ENCODE assay signal across 18 cellular contexts in the genomic region with DNA sequence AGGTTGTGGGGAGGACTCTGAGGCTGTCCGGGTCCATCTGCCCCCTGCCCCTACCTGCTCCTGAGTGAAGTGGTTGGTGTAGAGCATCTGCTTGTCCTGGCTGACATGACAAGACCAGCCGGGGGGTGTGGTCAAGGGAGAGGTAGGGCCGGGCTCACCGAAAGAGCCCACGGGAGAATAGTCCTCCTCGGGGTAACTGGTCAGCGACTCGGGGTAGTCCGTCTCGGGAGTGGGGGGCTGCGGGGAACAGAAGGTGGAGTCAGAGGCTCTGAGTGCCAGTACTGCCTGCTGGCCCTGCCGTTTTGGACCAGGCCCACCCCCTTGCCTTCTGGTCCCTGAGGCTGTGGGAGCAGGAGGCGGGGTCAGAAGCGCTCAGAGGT. TPM values are rescaled to one million over a fixed set of nuclear protein-coding genes. Genes with fewer than 3 reads are reported as not detected.
DNase-seq lines count a peak whose midpoint lies in the region; ATAC-seq and TF ChIP-seq lines count a peak whose summit lies in the region.
"Had no signal": no experiment of that assay in that cellular context is flagged by ENCODE, and none has a peak within 500 bp of the region (broad histone marks: within the 10 kb centered on the region; RNA-seq: fewer than 3 reads in every experiment).

No MANE protein-coding gene starts in this region.

- H3K79me1 ChIP-seq in H9 (ENCODE audit: insufficient read depth, low read depth, low read length, poor library complexity, severe bottlenecking) (no peaks in the 10 kb centered on the region), mesendoderm (ENCODE audit: low read length) (no peaks in the 10 kb centered on the region)

- TF ChIP-seq POLR2A in testis (IDR thresholded peaks at IDR 0.05) = no peak

- no peak overlapping the region for H2BK20ac ChIP-seq in H9 (ENCODE audit: low read depth, low read length, poor library complexity, severe bottlenecking)

- H3K18ac ChIP-seq in H9 (ENCODE audit: insufficient read length, low read depth, low read length) = no peak overlapping the region
- no peak overlapping the region for H3K18ac ChIP-seq in mesendoderm (ENCODE audit: low read length)

- H3K27ac ChIP-seq in H9 (ENCODE audit: insufficient read length, low read depth, low read length) (no peak overlapping the region), mesendoderm (ENCODE audit: low read depth, low read length) (no peak overlapping the region), testis (no peak overlapping the region)
- H3K27ac ChIP-seq: adrenal gland, cardiac muscle cell, foreskin keratinocyte, pancreas, tibial artery had no signal

- no peak overlapping the region for H3T11ph ChIP-seq in H9 (ENCODE audit: low read length)

- peaks cover 0 to 8% (median 5%) of the 10 kb centered on the region in 3 experiments; a peak in 1 of 7 replicates for H3K36me3 Mint-ChIP-seq in H9 (ENCODE audit: insufficient read depth in 1 of 3, low read depth in 3 of 3)
- peaks cover 3% of the 10 kb centered on the region; the same call in 1 of the 2 replicates for H3K36me3 Mint-ChIP-seq in WTC11

- no peak overlapping the region for H3K9ac ChIP-seq in H9 (ENCODE audit: extremely low read depth, insufficient read length, low read length)
- peak overlapping the region; percentile 17 for H3K9ac ChIP-seq in mesendoderm (ENCODE audit: low read length)

- no peak overlapping the region for H3K56ac ChIP-seq in H9 (ENCODE audit: insufficient read length, low read depth, low read length)
- H3K56ac ChIP-seq in mesendoderm (ENCODE audit: low read length) = peak overlapping the region; percentile 50

- H4K8ac ChIP-seq in H9 (replicated peaks; ENCODE audit: insufficient read length, low read depth, low read length) (no peak overlapping the region), mesendoderm (ENCODE audit: low read depth, low read length) (no peak overlapping the region)

- TF ChIP-seq CTCF in H9 (conservative IDR thresholded peaks at IDR 0.05) = no peak
- TF ChIP-seq CTCF in WTC11 (IDR thresholded peaks at IDR 0.05) = no peak
- TF ChIP-seq CTCF in testis (IDR thresholded peaks at IDR 0.05) = no peak

- H3K23ac ChIP-seq in H9 (ENCODE audit: insufficient read length, low read depth, low read length) (no peak overlapping the region), mesendoderm (ENCODE audit: low read length) (no peak overlapping the region)

- no CpG with 5 or more reads among the region's 14 CpGs for WGBS in H9 (ENCODE audit: extremely low coverage, insufficient read length, low lambda C conversion rate)
- WGBS in mesendoderm (ENCODE audit: extremely low coverage, insufficient coverage, low lambda C conversion rate) = no CpG with 5 or more reads among the region's 14 CpGs
- 61 to 77% methylated on average over 11 to 14 of the region's 14 CpGs for WGBS in testis, 2 donors

- H3K4me3 Mint-ChIP-seq in H9 = peak overlapping the region; percentile 29 to 57
- H3K4me3 Mint-ChIP-seq in WTC11 = peak overlapping the region; percentile 50
- H3K4me3 Mint-ChIP-seq: activated CD4-positive, alpha-beta T cell treated with anti-CD3 and anti-CD28 coated beads for 36 hours had no signal

- H3K27me3 ChIP-seq in H9 (ENCODE audit: insufficient read depth, low read length) (no peaks in the 10 kb centered on the region), mesendoderm (ENCODE audit: insufficient read depth, low read length, poor library complexity) (no peaks in the 10 kb centered on the region), testis (no peaks in the 10 kb centered on the region)
- H3K27me3 ChIP-seq: adrenal gland, cardiac muscle cell, foreskin keratinocyte, hepatocyte, pancreas had no signal

- H3K4me1 ChIP-seq in H9 (ENCODE audit: insufficient read depth, low read length) (peaks cover 3% of the 10 kb centered on the region; the same call in 1 of the 2 replicates), mesendoderm (ENCODE audit: control insufficient read depth, low read depth, low read length) (peaks cover 2% of the 10 kb centered on the region), testis (no peaks in the 10 kb centered on the region)
- H3K4me1 ChIP-seq: foreskin keratinocyte, pancreas had no signal

- POLR2A ChIA-PET in WTC11 (lab: Charles Lee) = interaction anchor here (2.1 kb wide), 1 partner anchor 21 kb away, joined by 6 read pairs; no protein-coding TSS in a partner anchor

- no peak overlapping the region for H2AFZ ChIP-seq in H9 (ENCODE audit: low read length)
- H2AFZ ChIP-seq: hepatocyte had no signal

- H2BK15ac ChIP-seq in H9 (ENCODE audit: low read depth, low read length) = no peak overlapping the region
- no peak overlapping the region for H2BK15ac ChIP-seq in mesendoderm (replicated peaks; ENCODE audit: low read depth)

- H3K4me3 ChIP-seq in mesendoderm (ENCODE audit: low read length) = no peak overlapping the region
- peak overlapping the region; percentile 31 to 35 for H3K4me3 ChIP-seq in testis
- H3K4me3 ChIP-seq: adrenal gland, cardiac muscle cell, hepatocyte, lung had no signal

- H3K27me3 Mint-ChIP-seq in H9 (ENCODE audit: low read depth) (peaks cover 3% of the 10 kb centered on the region), WTC11 (ENCODE audit: low read depth) (peaks cover 3% of the 10 kb centered on the region; the same call in 1 of the 2 replicates)
- H3K27me3 Mint-ChIP-seq: activated CD4-positive, alpha-beta T cell treated with anti-CD3 and anti-CD28 coated beads for 36 hours had no signal

- H2BK5ac ChIP-seq in H9 (ENCODE audit: insufficient read length, low read length) (no peak overlapping the region), mesendoderm (ENCODE audit: low read length) (no peak overlapping the region)

- H3K9me3 ChIP-seq in H9 (ENCODE audit: control insufficient read depth, low read depth, low read length) (no peaks in the 10 kb centered on the region), testis (no peaks in the 10 kb centered on the region)
- H3K9me3 ChIP-seq: adrenal gland, pancreas, tibial artery had no signal

- H3K27ac Mint-ChIP-seq in H9 (peak overlapping the region; percentile 76 to 82 (median 77); a peak in 5 of 7 replicates), WTC11 (peak overlapping the region; percentile 68)
- H3K27ac Mint-ChIP-seq: activated CD4-positive, alpha-beta T cell treated with anti-CD3 and anti-CD28 coated beads for 36 hours had no signal

- H2BK120ac ChIP-seq in H9 (ENCODE audit: low read depth, low read length, poor library complexity, severe bottlenecking) (no peak overlapping the region), mesendoderm (ENCODE audit: low read depth, low read length) (no peak overlapping the region)

- intact Hi-C loops in testis (cut with DNase I; ENCODE audit: low total_unique reads) = no loop called here

- no peak overlapping the region for H3K4ac ChIP-seq in H9 (ENCODE audit: low read depth, low read length)
- no peak overlapping the region for H3K4ac ChIP-seq in mesendoderm (ENCODE audit: low read depth, low read length)

- H3K79me2 ChIP-seq in H9 (ENCODE audit: insufficient read depth, low read length) (no peaks in the 10 kb centered on the region), mesendoderm (ENCODE audit: control insufficient read depth, insufficient read depth, low read length) (no peaks in the 10 kb centered on the region)

- H4K5ac ChIP-seq in H9 (ENCODE audit: insufficient read length, low read depth, low read length) = no peak overlapping the region
- H4K5ac ChIP-seq in mesendoderm (ENCODE audit: low read length) = no peak overlapping the region

- no peak for DNase-seq in H9
- DNase-seq in WTC11 (ENCODE audit: low spot score) = no peak
- no peak for DNase-seq in mesendoderm
- no peak for DNase-seq in testis
- DNase-seq in pons (ENCODE audit: low spot score) = no peak
- DNase-seq in KG1 (lab: John Stamatoyannopoulos, UW) = no peak
- DNase-seq: activated CD4-positive, alpha-beta T cell treated with anti-CD3 and anti-CD28 coated beads for 36 hours; dermis blood vessel endothelial cell; erythroblast; foreskin keratinocyte; NCI-H510A; tibial artery had no signal

- H2BK12ac ChIP-seq in H9 (ENCODE audit: insufficient read length, low read depth, low read length) = no peak overlapping the region

- no peaks in the 10 kb centered on the region for H3K36me3 ChIP-seq in mesendoderm (ENCODE audit: control insufficient read depth, insufficient read depth, low read length)
- H3K36me3 ChIP-seq in testis (ENCODE audit: low read depth, missing control alignments) = no peaks in the 10 kb centered on the region
- H3K36me3 ChIP-seq: cardiac muscle cell, pancreas had no signal

- CTCF ChIA-PET in WTC11 (lab: Charles Lee) = interaction anchor here (0.7 to 2.8 kb wide), 12 partner anchors 9 to 269 kb away, joined by 3 to 38 read pairs (median 4); partner anchors contain the start of genes ACBD4 and MAP3K14

- H3K4me1 Mint-ChIP-seq in H9 (peaks cover 23 to 27% of the 10 kb centered on the region in 2 experiments), WTC11 (peaks cover 21% of the 10 kb centered on the region)

- H4K20me1 ChIP-seq in H9 (ENCODE audit: control insufficient read depth, insufficient read depth, insufficient read length) = peaks cover 3% of the 10 kb centered on the region

- peaks cover 6% of the 10 kb centered on the region for H3K23me2 ChIP-seq in H9 (ENCODE audit: insufficient read length, low read depth, low read length, poor library complexity, severe bottlenecking)

- H4K91ac ChIP-seq in H9 (ENCODE audit: insufficient read length, low read depth, low read length) = no peak overlapping the region

- H3K9me3 Mint-ChIP-seq in H9 = no peaks in the 10 kb centered on the region
- no peaks in the 10 kb centered on the region for H3K9me3 Mint-ChIP-seq in WTC11

- H3K4me2 ChIP-seq in H9 (ENCODE audit: insufficient read depth, insufficient read length, low read length) = no peak overlapping the region
- peak overlapping the region; percentile 11 for H3K4me2 ChIP-seq in mesendoderm (ENCODE audit: low read length)

- H2AK5ac ChIP-seq in H9 (ENCODE audit: insufficient read length, low read length) (no peak overlapping the region), mesendoderm (ENCODE audit: low read length) (no peak overlapping the region)

- H3K14ac ChIP-seq in H9 (ENCODE audit: insufficient read depth, low read length) = no peak overlapping the region

- ATAC-seq in WTC11 (no peak; the same call in 1 of the 2 replicates), HG03432 (IDR thresholded peaks at IDR 0.05; ENCODE audit: unreplicated experiment) (no peak)
- ATAC-seq: foreskin keratinocyte had no signal

TF ChIP-seq in WTC11, 78 proteins besides CTCF, POLR2A, EP300 and RAD21:
- TF ChIP-seq ZNF121 (CRISPR knock-in tag; IDR thresholded peaks at IDR 0.05) = no peak
- no peak for TF ChIP-seq SMAD3 (CRISPR knock-in tag; IDR thresholded peaks at IDR 0.05; ENCODE audit: borderline replicate concordance)
- TF ChIP-seq MXD4 (CRISPR knock-in tag; IDR thresholded peaks at IDR 0.05; ENCODE audit: borderline replicate concordance) = no peak
- 0 out of 2 replicates have a peak, but pooled peaks have one; percentile 15 for TF ChIP-seq MAX (CRISPR knock-in tag; IDR thresholded peaks at IDR 0.05)

RNA-seq across cellular contexts. Expression of gene ARHGAP27, which starts 27.8 kb away (rescaled TPM):
- total RNA-seq in H9 (2021) (9.9 and 11.4 TPM in 2 replicates), WTC11 (2021) (12.9 to 16.0 TPM (median 14.8 TPM) in 3 replicates), testis (10 to 100 TPM; 21.4 to 22.8 TPM)
- polyA plus RNA-seq in mesendoderm (2013, experiment 1 of 2) = 3.5 TPM
- polyA plus RNA-seq in mesendoderm (2013, experiment 2 of 2) = 3.7 TPM
- 17.7 TPM for polyA plus RNA-seq in testis (ENCODE audit: insufficient read depth, low read depth, low replicate concordance)
